Comparison of ENCODE assay signal across 8 cellular contexts in genomic region chr1:39268906-39269305, GRCh38.
DNase-seq lines count a peak whose midpoint lies in the region; ATAC-seq and TF ChIP-seq lines count a peak whose summit lies in the region.

No MANE protein-coding gene starts in this region.

- H3K4me1 Mint-ChIP-seq in activated T-helper 2 cell treated with anti-CD3 and anti-CD28 coated beads, Interferon-gamma antibody, Interleukin-2, Interleukin-4, amounts not matched to agents 10 μg/mL and 5 μg/mL and 100 μg/mL, durations not matched to agents 14 hours and 24 hours and 36 hours (ENCODE audit: low read depth): peaks cover 64% of the 10 kb centered on the region

- no peaks in the 10 kb centered on the region for H3F3A ChIP-seq in SK-N-SH (replicated peaks; ENCODE audit: insufficient read depth)

- H3K9me3 Mint-ChIP-seq in activated T-helper 2 cell treated with anti-CD3 and anti-CD28 coated beads, Interferon-gamma antibody, Interleukin-2, Interleukin-4, amounts not matched to agents 10 μg/mL and 5 μg/mL and 100 μg/mL, durations not matched to agents 14 hours and 24 hours and 36 hours: no peaks in the 10 kb centered on the region

- no peak overlapping the region for H3K9ac ChIP-seq in SK-N-SH
- H3K9ac ChIP-seq in iPS-20b (ENCODE audit: low read depth, low read length): peak overlapping the region; percentile 87; the same call in 1 of the 2 replicates

- peaks cover 33% of the 10 kb centered on the region for H3K36me3 Mint-ChIP-seq in activated T-helper 2 cell treated with anti-CD3 and anti-CD28 coated beads, Interferon-gamma antibody, Interleukin-2, Interleukin-4, amounts not matched to agents 10 μg/mL and 5 μg/mL and 100 μg/mL, durations not matched to agents 14 hours and 24 hours and 36 hours (ENCODE audit: low read depth)

- no peaks in the 10 kb centered on the region for H3K9me2 ChIP-seq in SK-N-SH

- H3K9me3 ChIP-seq in SK-N-SH (no peaks in the 10 kb centered on the region), iPS-20b (ENCODE audit: insufficient read depth, low read depth, low read length) (no peaks in the 10 kb centered on the region)

- H3K79me2 ChIP-seq in SK-N-SH (ENCODE audit: insufficient read depth): peaks cover 96% of the 10 kb centered on the region

- H3K27me3 Mint-ChIP-seq in activated T-helper 2 cell treated with anti-CD3 and anti-CD28 coated beads, Interferon-gamma antibody, Interleukin-2, Interleukin-4, amounts not matched to agents 10 μg/mL and 5 μg/mL and 100 μg/mL, durations not matched to agents 14 hours and 24 hours and 36 hours (ENCODE audit: low read depth): no peaks in the 10 kb centered on the region

- no peak overlapping the region for H3K4me3 Mint-ChIP-seq in activated T-helper 2 cell treated with anti-CD3 and anti-CD28 coated beads, Interferon-gamma antibody, Interleukin-2, Interleukin-4, amounts not matched to agents 10 μg/mL and 5 μg/mL and 100 μg/mL, durations not matched to agents 14 hours and 24 hours and 36 hours (ENCODE audit: low read depth)

- TF ChIP-seq EP300 in SK-N-SH (IDR thresholded peaks at IDR 0.05; ENCODE audit: borderline replicate concordance in 1 of 2, low read depth in 1 of 2, low read length in 1 of 2): no peak

- DNase-seq in SK-N-SH: no peak
- DNase-seq in activated T-helper 2 cell treated with anti-CD3 and anti-CD28 coated beads, Interferon-gamma antibody, Interleukin-2, Interleukin-4, amounts not matched to agents 10 μg/mL and 5 μg/mL and 100 μg/mL, durations not matched to agents 14 hours and 24 hours and 36 hours (ENCODE audit: low spot score): no peak
- peak in 2 of 49 donors; percentile 22 to 45 for DNase-seq in substantia nigra (lab: John Stamatoyannopoulos, UW)

- no peak for TF ChIP-seq CTCF in SK-N-SH (IDR thresholded peaks at IDR 0.05)

- H3K27ac ChIP-seq in SK-N-SH (ENCODE audit: low read depth in 2 of 2, low read length in 1 of 2) (peak overlapping the region in 1 of 2 experiments; percentile 36; a peak in 1 of 4 replicates), iPS-20b (ENCODE audit: low read length) (peak overlapping the region; percentile 73), substantia nigra (ENCODE audit: low read depth, low read length, poor library complexity, severe bottlenecking) (peak overlapping the region; percentile 40)

- peak overlapping the region; percentile 53; the same call in 1 of the 2 replicates for H3K4me2 ChIP-seq in SK-N-SH

- H3K4me3 ChIP-seq in SK-N-SH (ENCODE audit: low read depth in 2 of 2, low read length in 1 of 2) (no peak overlapping the region), iPS-20b (ENCODE audit: low read length) (peak overlapping the region; percentile 64)

- peak overlapping the region; percentile 78 for H3K27ac Mint-ChIP-seq in activated T-helper 2 cell treated with anti-CD3 and anti-CD28 coated beads, Interferon-gamma antibody, Interleukin-2, Interleukin-4, amounts not matched to agents 10 μg/mL and 5 μg/mL and 100 μg/mL, durations not matched to agents 14 hours and 24 hours and 36 hours

- TF ChIP-seq RAD21 in SK-N-SH (IDR thresholded peaks at IDR 0.05; ENCODE audit: low read length): no peak

- H4K20me1 ChIP-seq in SK-N-SH (ENCODE audit: insufficient read depth): peaks cover 51% of the 10 kb centered on the region

- ATAC-seq in SK-N-SH treated with all-trans-retinoic acid at 6 μM for 48 hours (no peak), HG02870 (IDR thresholded peaks at IDR 0.05; ENCODE audit: unreplicated experiment) (no peak), GM21529 (IDR thresholded peaks at IDR 0.05; ENCODE audit: unreplicated experiment) (no peak), HG02678 (IDR thresholded peaks at IDR 0.05; ENCODE audit: unreplicated experiment) (no peak)

- H3K4me1 ChIP-seq in SK-N-SH (ENCODE audit: control insufficient read depth in 1 of 2, insufficient read depth in 2 of 2, low read depth in 1 of 2, low read length in 1 of 2) (peaks cover 10 to 12% of the 10 kb centered on the region in 2 experiments; a peak in 2 of 4 replicates), iPS-20b (ENCODE audit: insufficient read depth, low read length) (peaks cover 45% of the 10 kb centered on the region)

- H3K27me3 ChIP-seq in SK-N-SH (ENCODE audit: insufficient read depth) (no peaks in the 10 kb centered on the region), iPS-20b (ENCODE audit: insufficient read depth, low read length) (no peaks in the 10 kb centered on the region)

- POLR2A ChIA-PET in SK-N-SH (lab: Yijun Ruan, JAX): interaction anchor here (0.6 kb wide), 1 partner anchor 257 kb away, joined by 3 read pairs; no protein-coding TSS in a partner anchor

- intact Hi-C loops in activated T-helper 2 cell treated with anti-CD3 and anti-CD28 coated beads, Interferon-gamma antibody, Interleukin-2, Interleukin-4, amounts not matched to agents 10 μg/mL and 5 μg/mL and 100 μg/mL, durations not matched to agents 14 hours and 24 hours and 36 hours (cut with micrococcal nuclease): no loop called here

- CTCF ChIA-PET in SK-N-SH (lab: Yijun Ruan, JAX): interaction anchor here (1.3 to 2.7 kb wide), 4 partner anchors 10 to 170 kb away, joined by 4 to 18 read pairs (median 10); no protein-coding TSS in a partner anchor

- 98% methylated on average over 8 of the region's 8 CpGs for WGBS in SK-N-SH (ENCODE audit: low lambda C conversion rate)

- no peak overlapping the region for H2AFZ ChIP-seq in SK-N-SH (ENCODE audit: low read depth)

- H3K36me3 ChIP-seq in SK-N-SH (replicated peaks in 1 of 2; ENCODE audit: control insufficient read depth in 1 of 2, insufficient read depth in 2 of 2, low read length in 1 of 2): peaks cover 9 to 17% of the 10 kb centered on the region in 2 experiments
- H3K36me3 ChIP-seq in iPS-20b (ENCODE audit: insufficient read depth, low read depth, low read length): no peaks in the 10 kb centered on the region

TF ChIP-seq in SK-N-SH, 30 proteins besides CTCF, POLR2A, EP300 and RAD21:
- no peak for TF ChIP-seq NFIC (IDR thresholded peaks at IDR 0.05; ENCODE audit: borderline replicate concordance)

TF ChIP-seq in SK-N-SH treated with all-trans-retinoic acid at 6 μM for 48 hours, 23 proteins besides CTCF, POLR2A, EP300 and RAD21:
- TF ChIP-seq ZFP3 (CRISPR knock-in tag; IDR thresholded peaks at IDR 0.05): no peak
- no peak for TF ChIP-seq ZC3H10 (CRISPR knock-in tag; IDR thresholded peaks at IDR 0.05)
- TF ChIP-seq TSHZ2 (CRISPR knock-in tag; IDR thresholded peaks at IDR 0.05): no peak
- no peak for TF ChIP-seq GLIS3 (CRISPR knock-in tag; IDR thresholded peaks at IDR 0.05)
- TF ChIP-seq ISL1 (CRISPR knock-in tag; IDR thresholded peaks at IDR 0.05): no peak
- TF ChIP-seq ARNTL (CRISPR knock-in tag; IDR thresholded peaks at IDR 0.05; ENCODE audit: borderline replicate concordance, low read depth): no peak
- TF ChIP-seq CSDC2 (CRISPR knock-in tag; IDR thresholded peaks at IDR 0.05): no peak
